7 cellular contexts compared by ENCODE assay signal in the genomic region with DNA sequence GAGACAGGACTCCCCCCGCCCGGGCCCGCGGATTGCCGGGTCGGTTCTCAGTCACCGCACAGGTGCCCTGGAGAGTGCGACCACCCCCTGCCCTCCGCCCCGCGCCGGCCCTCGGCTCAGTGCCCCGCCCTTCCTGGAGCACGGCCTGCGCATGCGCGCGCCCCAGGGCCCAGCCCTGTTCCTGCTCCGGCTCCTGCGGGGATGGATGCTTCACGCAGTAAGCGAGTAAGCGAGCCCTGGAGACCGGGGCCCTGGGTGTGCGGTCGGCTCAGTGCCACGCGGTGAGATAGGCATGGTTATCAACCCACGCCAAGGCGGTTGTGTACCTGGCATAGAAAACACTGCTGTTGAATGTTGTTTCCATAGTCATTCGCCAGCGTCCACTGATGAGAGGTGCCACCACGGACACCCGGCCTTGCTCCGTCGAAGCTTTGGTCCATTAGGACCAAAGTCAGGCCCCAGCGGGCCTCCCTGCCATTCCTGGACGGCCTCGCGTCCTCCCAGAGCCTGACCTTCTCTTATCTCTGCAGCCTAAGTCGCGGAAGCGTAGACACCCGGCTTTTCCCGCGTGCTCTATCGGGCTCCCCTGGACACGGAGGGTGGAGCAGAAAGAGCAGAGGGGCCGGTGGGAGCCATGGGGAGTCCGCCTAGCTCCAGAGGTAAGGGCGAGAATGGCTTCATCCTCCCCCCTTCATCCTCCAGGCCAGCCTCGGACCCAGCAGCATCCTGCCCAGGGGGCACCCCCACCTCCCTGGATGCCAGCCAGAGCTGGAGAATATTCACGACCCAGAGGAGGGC.
A peak's percentile ranks its signal among the peaks of the same experiment; 100 is the strongest.
DNase-seq lines count a peak whose midpoint lies in the region; ATAC-seq and TF ChIP-seq lines count a peak whose summit lies in the region.

No MANE protein-coding gene starts in this region.

- POLR2A ChIA-PET in naive thymus-derived CD4-positive, alpha-beta T cell (lab: Charles Lee), result no interaction called here

- H3K4me1 ChIP-seq in naive thymus-derived CD4-positive, alpha-beta T cell (ENCODE audit: control insufficient read depth in 2 of 2, insufficient read depth in 2 of 2, low read length in 2 of 2), result peaks cover 3 to 6% of the 10 kb centered on the region in 2 donors

- ATAC-seq in GM19395 (IDR thresholded peaks at IDR 0.05; ENCODE audit: unreplicated experiment) (peak; percentile 82), HG03565 (IDR thresholded peaks at IDR 0.05; ENCODE audit: unreplicated experiment) (peak; percentile 81)
- ATAC-seq in naive thymus-derived CD4-positive, alpha-beta T cell, result peak; percentile 84

- peaks cover 0 to 11% (median 6%) of the 10 kb centered on the region in 7 donors for H3K4me1 Mint-ChIP-seq in naive thymus-derived CD4-positive, alpha-beta T cell
- H3K4me1 Mint-ChIP-seq in stimulated activated naive CD8-positive, alpha-beta T cell treated with anti-CD3 and anti-CD28 coated beads, Interleukin-15, Interleukin-2, amounts not matched to agents 100 ng/mL and 50 ng/mL, for 24 hours (ENCODE audit: low read depth), result peaks cover 12% of the 10 kb centered on the region

- peak overlapping the region; percentile 79 for H3K4me3 ChIP-seq in naive thymus-derived CD4-positive, alpha-beta T cell (ENCODE audit: low read length)

- peak overlapping the region; percentile 67 to 85 (median 73) for H3K4me3 Mint-ChIP-seq in naive thymus-derived CD4-positive, alpha-beta T cell
- H3K4me3 Mint-ChIP-seq in stimulated activated naive CD8-positive, alpha-beta T cell treated with anti-CD3 and anti-CD28 coated beads, Interleukin-15, Interleukin-2, amounts not matched to agents 100 ng/mL and 50 ng/mL, for 24 hours, result peak overlapping the region; percentile 77

- H3K27ac Mint-ChIP-seq in naive thymus-derived CD4-positive, alpha-beta T cell, result peak overlapping the region in 1 of 9 donors; percentile 62
- no peak overlapping the region for H3K27ac Mint-ChIP-seq in stimulated activated naive CD8-positive, alpha-beta T cell treated with anti-CD3 and anti-CD28 coated beads, Interleukin-15, Interleukin-2, amounts not matched to agents 100 ng/mL and 50 ng/mL, for 24 hours

- CTCF ChIA-PET in naive thymus-derived CD4-positive, alpha-beta T cell (lab: Charles Lee), result interaction anchor here (0.6 kb wide), 1 partner anchor 587 kb away, joined by 3 read pairs; no protein-coding TSS in a partner anchor

- DNase-seq in activated CD8-positive, alpha-beta memory T cell treated with anti-CD3 and anti-CD28 coated beads, Interleukin-2, amount 50 U/mL, for 4 hours, result peak; percentile 66
- DNase-seq in erythroblast (lab: John Stamatoyannopoulos, UW) (peak; percentile 61 to 67), DMS153 (lab: John Stamatoyannopoulos, UW) (no peak)
- peak; percentile 32 to 78 (median 47) for DNase-seq in naive thymus-derived CD4-positive, alpha-beta T cell

- no peaks in the 10 kb centered on the region for H3K9me3 ChIP-seq in naive thymus-derived CD4-positive, alpha-beta T cell (ENCODE audit: control insufficient read depth in 2 of 3, low read length in 3 of 3)

- intact Hi-C loops in naive thymus-derived CD4-positive, alpha-beta T cell (cut with micrococcal nuclease), result no loop called here

- H3K36me3 Mint-ChIP-seq in naive thymus-derived CD4-positive, alpha-beta T cell, result no peaks in the 10 kb centered on the region
- no peaks in the 10 kb centered on the region for H3K36me3 Mint-ChIP-seq in stimulated activated naive CD8-positive, alpha-beta T cell treated with anti-CD3 and anti-CD28 coated beads, Interleukin-15, Interleukin-2, amounts not matched to agents 100 ng/mL and 50 ng/mL, for 24 hours (ENCODE audit: low read depth)

- H3K36me3 ChIP-seq in naive thymus-derived CD4-positive, alpha-beta T cell (ENCODE audit: control insufficient read depth in 2 of 3, insufficient read depth in 3 of 3, low read length in 3 of 3), result no peaks in the 10 kb centered on the region

- no peak for TF ChIP-seq POLR2A in erythroblast (IDR thresholded peaks at IDR 0.05; ENCODE audit: low read length)

- peaks cover 0 to 2% of the 10 kb centered on the region in 2 donors for H3K27me3 ChIP-seq in naive thymus-derived CD4-positive, alpha-beta T cell (ENCODE audit: control insufficient read depth in 2 of 2, insufficient read depth in 2 of 2, low read length in 2 of 2)

- no peak overlapping the region for H3K27ac ChIP-seq in naive thymus-derived CD4-positive, alpha-beta T cell (ENCODE audit: low read depth, low read length)

- H3K9me3 Mint-ChIP-seq in naive thymus-derived CD4-positive, alpha-beta T cell, result no peaks in the 10 kb centered on the region
- no peaks in the 10 kb centered on the region for H3K9me3 Mint-ChIP-seq in stimulated activated naive CD8-positive, alpha-beta T cell treated with anti-CD3 and anti-CD28 coated beads, Interleukin-15, Interleukin-2, amounts not matched to agents 100 ng/mL and 50 ng/mL, for 24 hours

- peaks cover 5 to 20% (median 11%) of the 10 kb centered on the region in 5 donors for H3K27me3 Mint-ChIP-seq in naive thymus-derived CD4-positive, alpha-beta T cell
- peaks cover 22% of the 10 kb centered on the region for H3K27me3 Mint-ChIP-seq in stimulated activated naive CD8-positive, alpha-beta T cell treated with anti-CD3 and anti-CD28 coated beads, Interleukin-15, Interleukin-2, amounts not matched to agents 100 ng/mL and 50 ng/mL, for 24 hours
